ENCODE assay signal across 8 cellular contexts in the genomic region with DNA sequence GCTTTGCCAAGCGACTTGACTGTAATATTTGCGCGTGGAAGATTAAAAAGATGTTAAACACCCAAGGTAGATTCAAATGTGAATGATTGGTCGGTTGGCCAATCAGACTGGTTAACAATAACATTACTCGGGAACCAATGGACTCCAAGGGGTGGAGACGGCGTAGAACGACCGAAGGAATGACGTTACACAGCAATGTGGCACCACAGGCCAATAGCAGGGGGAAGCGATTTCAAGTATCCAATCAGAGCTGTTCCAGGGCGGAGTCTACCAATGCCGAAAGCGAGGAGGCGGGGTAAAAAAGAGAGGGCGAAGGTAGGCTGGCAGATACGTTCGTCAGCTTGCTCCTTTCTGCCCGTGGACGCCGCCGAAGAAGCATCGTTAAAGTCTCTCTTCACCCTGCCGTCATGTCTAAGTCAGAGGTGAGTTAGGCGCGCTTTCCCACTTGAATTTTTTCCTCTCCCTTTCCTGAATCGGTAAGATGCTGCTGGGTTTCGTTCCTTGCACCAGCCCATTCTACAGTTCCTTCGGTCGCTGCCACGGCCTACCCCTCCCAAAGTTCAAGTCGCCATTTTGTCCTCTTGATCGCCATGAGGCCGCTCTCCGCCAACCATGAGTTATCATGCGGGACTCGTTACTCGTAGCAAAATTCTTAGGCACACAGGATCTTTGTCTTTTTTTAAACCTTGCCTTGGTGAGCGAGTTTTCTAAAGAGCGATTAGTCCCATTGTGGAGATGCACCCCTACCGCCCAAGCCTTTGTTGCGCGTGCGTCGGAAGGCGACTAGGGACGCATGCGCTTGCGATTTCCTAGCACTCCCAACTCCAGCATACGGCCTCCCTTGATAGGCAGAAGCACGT. TPM values are rescaled to one million over a fixed set of nuclear protein-coding genes. Genes with fewer than 3 reads are reported as not detected.
DNase-seq lines count a peak whose midpoint lies in the region; ATAC-seq and TF ChIP-seq lines count a peak whose summit lies in the region.

A gene (plus strand): TSS at position 326 of the 860 bp plus-strand sequence. CDS start 82 bp downstream, at position 408.

- peak; percentile 100 for DNase-seq in Daoy (ENCODE audit: low read depth)
- peak; percentile 100 for DNase-seq in GM23338 (ENCODE audit: low spot score)
- peak; percentile 100 for DNase-seq in LHCN-M2 (ENCODE audit: low read depth)
- DNase-seq in RPMI8226 = peak; percentile 99
- peak; percentile 80 to 89 for DNase-seq in activated T-helper 1 cell treated with anti-CD3 and anti-CD28 coated beads, Interleukin-2, amount 50 U/mL, for 16 hours (ENCODE audit: low read depth in 1 of 2, low spot score in 1 of 2)
- DNase-seq in fibroblast of mammary gland (ENCODE audit: low read depth) = peak; percentile 100
- peak; percentile 70 to 99 (median 98) for DNase-seq in naive thymus-derived CD4-positive, alpha-beta T cell
- peak; percentile 96 for DNase-seq in stimulated activated naive B cell treated with anti-CD40 and anti-IgM and Interleukin-4, amounts not matched to agents 10 μg/mL and 1 μg/mL and 100 μg/mL, for 72 hours

- peaks cover 3% of the 10 kb centered on the region for H3K36me3 Mint-ChIP-seq in GM23338 (ENCODE audit: low read depth)
- peaks cover 15 to 36% (median 19%) of the 10 kb centered on the region in 5 donors for H3K36me3 Mint-ChIP-seq in naive thymus-derived CD4-positive, alpha-beta T cell
- peaks cover 9 to 21% of the 10 kb centered on the region in 2 donors for H3K36me3 Mint-ChIP-seq in stimulated activated naive B cell treated with anti-CD40 and anti-IgM and Interleukin-4, amounts not matched to agents 10 μg/mL and 1 μg/mL and 100 μg/mL, for 72 hours

- TF ChIP-seq CTCF in GM23338 (conservative IDR thresholded peaks at IDR 0.05; ENCODE audit: low read depth in 2 of 2) = no peak
- TF ChIP-seq CTCF in fibroblast of mammary gland (conservative IDR thresholded peaks at IDR 0.05; ENCODE audit: control insufficient read depth, insufficient read depth, low read depth, low read length) = no peak

- POLR2A ChIA-PET in naive thymus-derived CD4-positive, alpha-beta T cell (lab: Charles Lee) = interaction anchor here (0.7 to 4.0 kb wide), 37 partner anchors 9 to 780 kb away, joined by 3 to 68 read pairs (median 6); a partner anchor contains a TSS

- H3K27me3 ChIP-seq in GM23338 (ENCODE audit: insufficient read depth) = no peaks in the 10 kb centered on the region
- H3K27me3 ChIP-seq in naive thymus-derived CD4-positive, alpha-beta T cell (ENCODE audit: control insufficient read depth in 2 of 2, insufficient read depth in 2 of 2, low read length in 2 of 2) = no peaks in the 10 kb centered on the region

- peaks cover 34% of the 10 kb centered on the region for H3K36me3 ChIP-seq in GM23338 (ENCODE audit: insufficient read depth)
- H3K36me3 ChIP-seq in naive thymus-derived CD4-positive, alpha-beta T cell (ENCODE audit: control insufficient read depth in 2 of 3, insufficient read depth in 3 of 3, low read length in 3 of 3) = peaks cover 24 to 33% (median 30%) of the 10 kb centered on the region in 3 experiments

- H4K20me1 ChIP-seq in GM23338 (replicated peaks; ENCODE audit: insufficient read depth) = peaks cover 42% of the 10 kb centered on the region

- no peak within 1 kb of the TSS for H3K27ac Mint-ChIP-seq in GM23338
- no peak within 1 kb of the TSS for H3K27ac Mint-ChIP-seq in naive thymus-derived CD4-positive, alpha-beta T cell
- H3K27ac Mint-ChIP-seq in stimulated activated naive B cell treated with anti-CD40 and anti-IgM and Interleukin-4, amounts not matched to agents 10 μg/mL and 1 μg/mL and 100 μg/mL, for 72 hours = no peak within 1 kb of the TSS

- CTCF ChIA-PET in naive thymus-derived CD4-positive, alpha-beta T cell (lab: Charles Lee) = interaction anchor here (0.5 to 1.8 kb wide), 7 partner anchors 10 to 157 kb away, joined by 3 to 9 read pairs (median 3); a partner anchor contains a TSS

- H3F3A ChIP-seq in GM23338 (replicated peaks; ENCODE audit: low read depth) = peaks cover 33% of the 10 kb centered on the region

- H3K4me3 ChIP-seq in GM23338 (peak within 1 kb of the TSS; percentile 94), fibroblast of mammary gland (ENCODE audit: control insufficient read depth, low read depth, low read length) (peak within 1 kb of the TSS; percentile 99)
- peak within 1 kb of the TSS; percentile 97 for H3K4me3 ChIP-seq in naive thymus-derived CD4-positive, alpha-beta T cell (ENCODE audit: low read length)

- peak; percentile 85 for ATAC-seq in GM23338
- ATAC-seq in naive thymus-derived CD4-positive, alpha-beta T cell = peak; percentile 90
- peak; percentile 89 to 90 for ATAC-seq in stimulated activated naive B cell treated with anti-CD40 and anti-IgM and Interleukin-4, amounts not matched to agents 10 μg/mL and 1 μg/mL and 100 μg/mL, for 72 hours (replicated peaks)

- H3K27me3 Mint-ChIP-seq in GM23338 (ENCODE audit: insufficient read depth, low read depth, poor library complexity) = peaks cover 14% of the 10 kb centered on the region
- H3K27me3 Mint-ChIP-seq in naive thymus-derived CD4-positive, alpha-beta T cell = no peaks in the 10 kb centered on the region
- no peaks in the 10 kb centered on the region for H3K27me3 Mint-ChIP-seq in stimulated activated naive B cell treated with anti-CD40 and anti-IgM and Interleukin-4, amounts not matched to agents 10 μg/mL and 1 μg/mL and 100 μg/mL, for 72 hours

- H3K27ac ChIP-seq in GM23338 (ENCODE audit: low read depth) = peak within 1 kb of the TSS; percentile 97
- H3K27ac ChIP-seq in naive thymus-derived CD4-positive, alpha-beta T cell (ENCODE audit: low read depth, low read length) = peak within 1 kb of the TSS; percentile 92

- H3K9me3 Mint-ChIP-seq in GM23338 = peaks cover 7% of the 10 kb centered on the region; the same call in 1 of the 3 replicates
- H3K9me3 Mint-ChIP-seq in naive thymus-derived CD4-positive, alpha-beta T cell = peaks cover 0 to 2% (median 0%) of the 10 kb centered on the region in 11 donors
- H3K9me3 Mint-ChIP-seq in stimulated activated naive B cell treated with anti-CD40 and anti-IgM and Interleukin-4, amounts not matched to agents 10 μg/mL and 1 μg/mL and 100 μg/mL, for 72 hours = no peaks in the 10 kb centered on the region

- H3K4me3 Mint-ChIP-seq in GM23338 = no peak within 1 kb of the TSS
- no peak within 1 kb of the TSS for H3K4me3 Mint-ChIP-seq in naive thymus-derived CD4-positive, alpha-beta T cell
- H3K4me3 Mint-ChIP-seq in stimulated activated naive B cell treated with anti-CD40 and anti-IgM and Interleukin-4, amounts not matched to agents 10 μg/mL and 1 μg/mL and 100 μg/mL, for 72 hours = no peak within 1 kb of the TSS

- peaks cover 43% of the 10 kb centered on the region for H3K4me1 ChIP-seq in GM23338 (ENCODE audit: insufficient read depth)
- peaks cover 52 to 58% of the 10 kb centered on the region in 2 donors for H3K4me1 ChIP-seq in naive thymus-derived CD4-positive, alpha-beta T cell (ENCODE audit: control insufficient read depth in 2 of 2, insufficient read depth in 2 of 2, low read length in 2 of 2)

- H3K79me2 ChIP-seq in GM23338 (replicated peaks; ENCODE audit: insufficient read depth) = peaks cover 83% of the 10 kb centered on the region

- intact Hi-C loops in naive thymus-derived CD4-positive, alpha-beta T cell (cut with micrococcal nuclease) = loop anchor here (1.0 to 2.0 kb wide), 11 partner anchors 21 to 1836 kb away; a partner anchor contains a TSS

- H2AFZ ChIP-seq in GM23338 = no peak within 1 kb of the TSS

- H3K9me2 ChIP-seq in GM23338 (ENCODE audit: insufficient read depth) = no peaks in the 10 kb centered on the region

- H3K4me2 ChIP-seq in GM23338 = peak within 1 kb of the TSS; percentile 95

- H3K4me1 Mint-ChIP-seq in GM23338 = peaks cover 49% of the 10 kb centered on the region
- H3K4me1 Mint-ChIP-seq in naive thymus-derived CD4-positive, alpha-beta T cell = peaks cover 11 to 57% (median 48%) of the 10 kb centered on the region in 7 donors
- peaks cover 30 to 54% of the 10 kb centered on the region in 2 donors for H3K4me1 Mint-ChIP-seq in stimulated activated naive B cell treated with anti-CD40 and anti-IgM and Interleukin-4, amounts not matched to agents 10 μg/mL and 1 μg/mL and 100 μg/mL, for 72 hours

- H3K9me3 ChIP-seq in naive thymus-derived CD4-positive, alpha-beta T cell (ENCODE audit: control insufficient read depth in 2 of 3, low read length in 3 of 3) = no peaks in the 10 kb centered on the region

TF ChIP-seq in GM23338, 12 proteins besides CTCF, POLR2A, EP300 and RAD21 (continues in another document):
- TF ChIP-seq JUNB (IDR thresholded peaks at IDR 0.05; ENCODE audit: unreplicated experiment) = no peak

RNA-seq across cellular contexts. Expression of the gene that starts here (rescaled TPM):
- 499 and 609 TPM in 2 replicates for total RNA-seq in Daoy (2014; rRNA removed; shearing (Covaris generic))
- 1,104 and 1,281 TPM in 2 replicates for total RNA-seq in GM23338 (2014; rRNA removed; shearing (Covaris generic))
- 2,363 and 2,576 TPM in 2 replicates for polyA plus RNA-seq in GM23338 (2016; fragmentation: Nextera tagmentation; extraction: Ambion mirVana)
- 529 and 606 TPM in 2 replicates for total RNA-seq in LHCN-M2 (2014; rRNA removed)
- polyA plus RNA-seq in LHCN-M2 (2012) = 843 TPM
- total RNA-seq in naive thymus-derived CD4-positive, alpha-beta T cell = 1,000 to 10,000 TPM; 1,019 to 1,660 (median 1,193) TPM
- 1,000 to 10,000 TPM in 1 of 2 donors, 100 to 1,000 TPM in 1; 933 to 1,045 TPM for polyA plus RNA-seq in naive thymus-derived CD4-positive, alpha-beta T cell

Comparison
In these comparisons a context has a peak if more than half of its experiments do, and no peak if none do; other contexts are left out.
1. Peak in every context shown above with its lines: DNase-seq, ATAC-seq, H3K4me3 ChIP-seq and H3K27ac ChIP-seq.